Comparison of ENCODE assay signal across 20 cellular contexts in the genomic region with DNA sequence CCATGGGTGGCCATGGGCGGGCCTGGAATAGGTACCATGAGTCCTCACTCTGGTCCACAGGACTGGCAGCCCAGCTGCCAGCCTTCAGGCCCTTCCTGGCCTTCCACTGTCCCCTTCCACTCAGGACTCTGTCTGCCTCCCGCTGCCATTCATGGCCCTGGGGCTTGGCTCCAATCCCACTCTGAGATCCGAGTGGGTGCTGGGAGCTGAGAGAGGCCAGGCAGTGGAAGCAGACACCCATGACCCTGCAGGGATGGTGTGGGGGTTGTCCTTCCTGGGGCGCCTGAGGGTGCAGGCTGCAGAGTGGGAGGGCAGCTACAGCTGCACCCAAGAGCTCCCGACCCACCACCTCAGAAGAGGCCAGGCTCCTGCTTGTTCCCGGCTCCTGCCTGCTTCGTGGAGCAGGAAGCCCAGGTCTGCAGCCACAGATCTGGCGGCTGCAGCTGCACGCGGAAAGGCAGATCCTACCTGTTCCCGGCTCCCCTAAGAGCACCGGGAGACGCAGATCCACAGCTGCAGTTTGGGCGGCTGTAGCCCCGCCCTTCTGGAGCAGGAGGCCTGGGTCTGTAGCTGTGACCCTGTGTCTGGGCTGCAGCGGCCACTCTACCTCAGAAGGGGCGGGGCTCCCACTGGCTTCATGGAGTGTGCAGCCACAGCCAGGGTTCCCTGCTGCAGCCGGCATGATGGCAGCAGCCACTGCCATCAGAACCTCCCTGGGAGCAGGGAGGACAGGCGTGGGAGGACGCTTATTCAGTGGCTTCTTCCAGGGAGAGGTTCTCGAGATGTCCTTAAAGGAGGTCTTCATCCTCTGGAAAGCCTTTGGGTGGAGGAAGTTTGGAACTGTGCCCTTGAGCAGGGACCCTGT. TPM values are rescaled to one million over a fixed set of nuclear protein-coding genes. Genes with fewer than 3 reads are reported as not detected.
DNase-seq lines count a peak whose midpoint lies in the region; ATAC-seq, FAIRE-seq and TF ChIP-seq lines count a peak whose summit lies in the region.
"Had no signal": no experiment of that assay in that cellular context is flagged by ENCODE, and none has a peak within 500 bp of the region (broad histone marks: within the 10 kb centered on the region; RNA-seq: fewer than 3 reads in every experiment).

No MANE protein-coding gene starts in this region.

- peaks cover 5% of the 10 kb centered on the region for H3K9me3 Mint-ChIP-seq in activated T-helper 1 cell treated with anti-CD3 and anti-CD28 coated beads, Interleukin-12 subunit alpha, Interleukin-12 subunit beta, Interleukin-2, Interleukin-4 antibody, amounts not matched to agents 30 ng/mL and 10 ng/mL and 1 ng/mL, durations not matched to agents 14 hours and 24 hours and 36 hours

- H3K4me1 Mint-ChIP-seq in activated T-helper 1 cell treated with anti-CD3 and anti-CD28 coated beads, Interleukin-12 subunit alpha, Interleukin-12 subunit beta, Interleukin-2, Interleukin-4 antibody, amounts not matched to agents 30 ng/mL and 10 ng/mL and 1 ng/mL, durations not matched to agents 14 hours and 24 hours and 36 hours (ENCODE audit: low read depth): no peaks in the 10 kb centered on the region

- H3K9me3 ChIP-seq in heart left ventricle (peaks cover 0 to 6% (median under 1%) of the 10 kb centered on the region in 12 donors), kidney (ENCODE audit: control insufficient read depth in 1 of 2, low read length in 2 of 2) (no peaks in the 10 kb centered on the region), stomach smooth muscle (ENCODE audit: control insufficient read depth in 2 of 2, low read length in 2 of 2) (no peaks in the 10 kb centered on the region)

- H3K27ac Mint-ChIP-seq in activated T-helper 1 cell treated with anti-CD3 and anti-CD28 coated beads, Interleukin-12 subunit alpha, Interleukin-12 subunit beta, Interleukin-2, Interleukin-4 antibody, amounts not matched to agents 30 ng/mL and 10 ng/mL and 1 ng/mL, durations not matched to agents 14 hours and 24 hours and 36 hours: peak overlapping the region; percentile 13

- no peaks in the 10 kb centered on the region for H3K27me3 Mint-ChIP-seq in activated T-helper 1 cell treated with anti-CD3 and anti-CD28 coated beads, Interleukin-12 subunit alpha, Interleukin-12 subunit beta, Interleukin-2, Interleukin-4 antibody, amounts not matched to agents 30 ng/mL and 10 ng/mL and 1 ng/mL, durations not matched to agents 14 hours and 24 hours and 36 hours (ENCODE audit: insufficient read depth)

- H3K4me3 Mint-ChIP-seq in activated T-helper 1 cell treated with anti-CD3 and anti-CD28 coated beads, Interleukin-12 subunit alpha, Interleukin-12 subunit beta, Interleukin-2, Interleukin-4 antibody, amounts not matched to agents 30 ng/mL and 10 ng/mL and 1 ng/mL, durations not matched to agents 14 hours and 24 hours and 36 hours: no peak overlapping the region

- intact Hi-C loops in Right ventricle myocardium superior (cut with DNase I): no loop called here
- intact Hi-C loops in heart left ventricle (cut with DNase I): loop anchor here in 1 of 10 donors (10.0 kb wide), 1 partner anchor 154 kb away; no protein-coding TSS in a partner anchor
- intact Hi-C loops in activated T-helper 1 cell treated with anti-CD3 and anti-CD28 coated beads, Interleukin-12 subunit alpha, Interleukin-12 subunit beta, Interleukin-2, Interleukin-4 antibody, amounts not matched to agents 30 ng/mL and 10 ng/mL and 1 ng/mL, durations not matched to agents 14 hours and 24 hours and 36 hours (cut with micrococcal nuclease): no loop called here
- intact Hi-C loops in kidney (cut with DNase I): no loop called here

- no peak overlapping the region for H3K4me3 ChIP-seq in heart left ventricle
- H3K4me3 ChIP-seq in kidney (ENCODE audit: low read length in 2 of 2): no peak overlapping the region
- H3K4me3 ChIP-seq in stomach smooth muscle (ENCODE audit: low read length in 2 of 2): no peak overlapping the region
- H3K4me3 ChIP-seq: GM12878 had no signal

- DNase-seq in Right ventricle myocardium superior (no peak), heart left ventricle (no peak), kidney (peak; percentile 50), NCI-H2196 (lab: John Stamatoyannopoulos, UW; ENCODE audit: unreplicated experiment) (no peak)
- DNase-seq in activated T-helper 1 cell treated with anti-CD3 and anti-CD28 coated beads, Interleukin-12 subunit alpha, Interleukin-12 subunit beta, Interleukin-2, Interleukin-4 antibody, amounts not matched to agents 30 ng/mL and 10 ng/mL and 1 ng/mL, durations not matched to agents 14 hours and 24 hours and 36 hours (ENCODE audit: low spot score): no peak
- DNase-seq: C1 segment of cervical spinal cord, DND-41, KBM-7, NCI-H1436 treated with DMSO at 0.1 percent for 48 hours, NCI-H2029 treated with DMSO at 0.1 percent for 48 hours, NCI-H510A treated with DMSO at 0.1 percent for 48 hours, NCI-H82, SHP77 had no signal

- no peak for FAIRE-seq in kidney (lab: Jason Lieb, UNC)
- FAIRE-seq: A204.1, G401.6, GM12878, GM18507 had no signal

- peak overlapping the region in 1 of 12 donors; percentile 85 for H3K27ac ChIP-seq in heart left ventricle
- no peak overlapping the region for H3K27ac ChIP-seq in kidney (ENCODE audit: low read depth in 2 of 2, low read length in 2 of 2)
- H3K27ac ChIP-seq in stomach smooth muscle (ENCODE audit: low read length): peak overlapping the region; percentile 6

- no peak for TF ChIP-seq POLR2A in heart left ventricle (IDR thresholded peaks at IDR 0.05)

- H3K27me3 ChIP-seq in heart left ventricle (no peaks in the 10 kb centered on the region), stomach smooth muscle (ENCODE audit: control insufficient read depth in 1 of 2, insufficient read depth in 2 of 2, low read length in 2 of 2) (no peaks in the 10 kb centered on the region)

- H3K4me1 ChIP-seq in heart left ventricle (peaks cover 13 to 30% (median 26%) of the 10 kb centered on the region in 12 donors), kidney (ENCODE audit: control insufficient read depth in 1 of 2, insufficient read depth in 1 of 2, low read depth in 1 of 2, low read length in 2 of 2) (no peaks in the 10 kb centered on the region), stomach smooth muscle (ENCODE audit: control insufficient read depth, insufficient read depth, low read length) (peaks cover 67% of the 10 kb centered on the region)

- H3K36me3 Mint-ChIP-seq in activated T-helper 1 cell treated with anti-CD3 and anti-CD28 coated beads, Interleukin-12 subunit alpha, Interleukin-12 subunit beta, Interleukin-2, Interleukin-4 antibody, amounts not matched to agents 30 ng/mL and 10 ng/mL and 1 ng/mL, durations not matched to agents 14 hours and 24 hours and 36 hours (ENCODE audit: low read depth): peaks cover 22% of the 10 kb centered on the region

- ATAC-seq in Right ventricle myocardium superior (ENCODE audit: poor library complexity) (peak; percentile 4), heart left ventricle (no peak), HG03139 (IDR thresholded peaks at IDR 0.05; ENCODE audit: unreplicated experiment) (no peak)
- ATAC-seq: GM12878, Panc1 had no signal

- 93 to 94% (median 94%) methylated on average over 14 to 21 of the region's 21 CpGs for WGBS in heart left ventricle, 4 donors

- TF ChIP-seq CTCF in heart left ventricle (IDR thresholded peaks at IDR 0.05) (no peak), kidney (IDR thresholded peaks at IDR 0.05; ENCODE audit: borderline replicate concordance, extremely low read depth, insufficient read depth) (no peak)

- H3K36me3 ChIP-seq in heart left ventricle (peaks cover 0 to 73% (median 59%) of the 10 kb centered on the region in 9 donors), kidney (ENCODE audit: control insufficient read depth in 1 of 2, insufficient read depth in 2 of 2, low read length in 2 of 2) (peaks cover 6 to 25% of the 10 kb centered on the region in 2 donors), stomach smooth muscle (ENCODE audit: control insufficient read depth in 2 of 2, insufficient read depth in 2 of 2, low read length in 2 of 2) (peaks cover 31 to 51% of the 10 kb centered on the region in 2 donors)

- H3K9ac ChIP-seq in kidney (ENCODE audit: low read length in 2 of 2): no peak overlapping the region
- H3K9ac ChIP-seq in stomach smooth muscle (ENCODE audit: low read length in 2 of 2): no peak overlapping the region

RNA-seq across cellular contexts. Expression of gene IGHMBP2, which starts 27.5 kb away (rescaled TPM):
- total RNA-seq in Right ventricle myocardium superior (13.5 TPM), heart left ventricle (10 to 100 TPM in 6 of 9 donors, 1 to 10 TPM in 3; 8.3 to 18.9 (median 13.7) TPM), kidney (19.6 TPM)
- polyA plus RNA-seq in heart left ventricle (10 to 100 TPM; 10.3 to 12.6 TPM), kidney (ENCODE audit: insufficient read depth, low read depth, low replicate concordance) (8.8 TPM)
- total RNA-seq in activated T-helper 1 cell treated with anti-CD3 and anti-CD28 coated beads, Interleukin-12 subunit alpha, Interleukin-12 subunit beta, Interleukin-2, Interleukin-4 antibody, amounts not matched to agents 30 ng/mL and 10 ng/mL and 1 ng/mL, durations not matched to agents 14 hours and 24 hours and 36 hours: 39.0 and 42.3 TPM in 2 replicates

RNA-seq across cellular contexts. Expression of gene MRPL21, which starts 27.6 kb away (rescaled TPM):
- total RNA-seq in Right ventricle myocardium superior: 124 TPM
- 100 to 1,000 TPM in 2 of 9 donors, 10 to 100 TPM in 7; 59.9 to 120 (median 87.9) TPM for total RNA-seq in heart left ventricle
- polyA plus RNA-seq in heart left ventricle: 100 to 1,000 TPM; 117 to 230 TPM
- total RNA-seq in activated T-helper 1 cell treated with anti-CD3 and anti-CD28 coated beads, Interleukin-12 subunit alpha, Interleukin-12 subunit beta, Interleukin-2, Interleukin-4 antibody, amounts not matched to agents 30 ng/mL and 10 ng/mL and 1 ng/mL, durations not matched to agents 14 hours and 24 hours and 36 hours: 121 and 122 TPM in 2 replicates
- total RNA-seq in kidney: 45.0 TPM
- polyA plus RNA-seq in kidney (ENCODE audit: insufficient read depth, low read depth, low replicate concordance): 147 TPM

RNA-seq across cellular contexts. Expression of gene MRGPRD, which starts 49.6 kb away (rescaled TPM):
- total RNA-seq in Right ventricle myocardium superior: not detected
- not detected for total RNA-seq in heart left ventricle
- polyA plus RNA-seq in heart left ventricle: not detected
- not detected in 2 replicates for total RNA-seq in activated T-helper 1 cell treated with anti-CD3 and anti-CD28 coated beads, Interleukin-12 subunit alpha, Interleukin-12 subunit beta, Interleukin-2, Interleukin-4 antibody, amounts not matched to agents 30 ng/mL and 10 ng/mL and 1 ng/mL, durations not matched to agents 14 hours and 24 hours and 36 hours
- not detected for total RNA-seq in kidney
- polyA plus RNA-seq in kidney (ENCODE audit: insufficient read depth, low read depth, low replicate concordance): not detected
- total RNA-seq: GM12878 had no signal
- polyA plus RNA-seq: GM12878 had no signal
